14 cellular contexts compared by ENCODE assay signal in the genomic region with DNA sequence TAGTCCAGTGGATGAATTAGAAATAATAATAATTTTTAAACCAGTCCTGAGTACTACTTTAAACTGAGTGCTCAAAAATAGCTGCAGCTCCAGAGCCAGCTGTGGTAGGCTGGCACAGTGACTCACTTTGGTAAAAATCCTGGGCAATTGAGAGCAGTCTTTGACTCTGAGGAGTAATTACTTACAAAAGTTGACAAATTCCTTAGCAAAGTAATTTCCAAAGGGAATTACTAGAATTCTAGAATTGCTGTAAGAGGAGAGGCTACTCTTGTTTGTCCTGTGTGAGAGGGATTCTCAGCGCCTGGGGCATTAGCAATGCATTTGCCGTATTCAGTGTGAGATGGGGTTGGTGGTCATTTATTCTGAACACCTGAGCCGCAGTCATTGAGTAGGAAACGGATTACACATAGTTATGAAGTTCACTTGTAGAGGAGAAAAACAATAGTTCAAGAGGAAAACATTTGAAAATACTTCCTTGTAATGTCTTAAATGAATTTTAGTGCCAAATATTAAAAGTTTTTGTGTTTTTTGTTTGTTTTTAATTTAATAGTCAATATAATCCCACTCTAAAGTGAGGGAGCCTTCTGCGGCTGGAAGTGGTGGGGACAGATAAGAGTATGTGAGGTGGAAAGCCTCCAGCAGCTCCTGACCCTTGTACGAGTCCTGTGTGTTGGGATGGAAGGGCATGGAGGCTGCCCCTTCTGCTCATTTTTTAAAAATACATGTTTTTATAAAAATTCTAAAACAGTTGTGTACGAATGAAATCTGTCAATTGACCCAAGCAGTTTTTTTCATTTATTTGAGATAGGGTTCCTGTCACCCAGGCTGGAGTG.
"Had no signal": no experiment of that assay in that cellular context is flagged by ENCODE, and none has a peak within 500 bp of the region (broad histone marks: within the 10 kb centered on the region; RNA-seq: fewer than 3 reads in every experiment).

No MANE protein-coding gene starts in this region.

- H3K9me3 Mint-ChIP-seq: activated naive CD8-positive, alpha-beta T cell treated with anti-CD3 and anti-CD28 coated beads for 36 hours; mesothelial cell of epicardium; naive thymus-derived CD4-positive, alpha-beta T cell had no signal

- H3K4me1 Mint-ChIP-seq: mesothelial cell of epicardium had no signal

- H3K27ac ChIP-seq: hepatocyte, neutrophil, right lobe of liver, upper lobe of left lung had no signal

- H3K4me3 ChIP-seq: hepatocyte, right lobe of liver, upper lobe of left lung had no signal

- H2AFZ ChIP-seq: hepatocyte had no signal

- H3K4me3 Mint-ChIP-seq: activated naive CD8-positive, alpha-beta T cell treated with anti-CD3 and anti-CD28 coated beads for 36 hours; mesothelial cell of epicardium; naive thymus-derived CD4-positive, alpha-beta T cell had no signal

- H3K27me3 Mint-ChIP-seq: activated naive CD8-positive, alpha-beta T cell treated with anti-CD3 and anti-CD28 coated beads for 36 hours; naive thymus-derived CD4-positive, alpha-beta T cell had no signal

- H3K79me2 ChIP-seq: hepatocyte had no signal

- H3K27me3 ChIP-seq: hepatocyte, neutrophil, right lobe of liver, upper lobe of left lung had no signal

- DNase-seq: activated CD4-positive, alpha-beta T cell treated with anti-CD3 and anti-CD28 coated beads, Interleukin-2, amount 50 U/mL, for 4 hours; activated gamma-delta T cell; activated naive CD8-positive, alpha-beta T cell treated with anti-CD3 and anti-CD28 coated beads for 36 hours; activated T-cell treated with anti-CD3 and anti-CD28 coated beads, Interleukin-2, amount 50 U/mL, for 48 hours; anterior cingulate cortex; naive thymus-derived CD4-positive, alpha-beta T cell; right lobe of liver; stimulated activated CD4-positive, alpha-beta T cell treated with anti-CD3 and anti-CD28 coated beads, Interleukin-2, amount 100 ng/mL, for 24 hours; stimulated activated naive CD4-positive, alpha-beta T cell; substantia nigra; upper lobe of left lung had no signal

- H3K4me2 ChIP-seq: hepatocyte had no signal

- H3K27ac Mint-ChIP-seq: activated naive CD8-positive, alpha-beta T cell treated with anti-CD3 and anti-CD28 coated beads for 36 hours; mesothelial cell of epicardium; naive thymus-derived CD4-positive, alpha-beta T cell had no signal

- H3K4me1 ChIP-seq: right lobe of liver, upper lobe of left lung had no signal

- H3K9me3 ChIP-seq: neutrophil, right lobe of liver, upper lobe of left lung had no signal
